8 cellular contexts compared by ENCODE assay signal in genomic region chr11:62171261-62171723, GRCh38. TPM values are rescaled to one million over a fixed set of nuclear protein-coding genes. Genes with fewer than 3 reads are reported as not detected.
A peak's percentile ranks its signal among the peaks of the same experiment; 100 is the strongest.
DNase-seq lines count a peak whose midpoint lies in the region; ATAC-seq and TF ChIP-seq lines count a peak whose summit lies in the region.

No MANE protein-coding gene starts in this region.

- peaks cover 0 to 39% (median 18%) of the 10 kb centered on the region in 7 donors for H3K27me3 ChIP-seq in heart right ventricle

- peaks cover 3% of the 10 kb centered on the region for H3K4me1 Mint-ChIP-seq in activated naive CD8-positive, alpha-beta T cell treated with anti-CD3 and anti-CD28 coated beads, Interleukin-2, amount 50 U/mL, for 24 hours

- peak; percentile 72 for ATAC-seq in activated naive CD8-positive, alpha-beta T cell treated with anti-CD3 and anti-CD28 coated beads, Interleukin-2, amount 50 U/mL, for 24 hours
- ATAC-seq in heart right ventricle = peak; percentile 46 to 89 (median 80)
- ATAC-seq in GM21723 (IDR thresholded peaks at IDR 0.05; ENCODE audit: unreplicated experiment) = no peak
- ATAC-seq in GM18873 (IDR thresholded peaks at IDR 0.05; ENCODE audit: low FRiP score, unreplicated experiment) = no peak

- no peaks in the 10 kb centered on the region for H3K36me3 Mint-ChIP-seq in activated naive CD8-positive, alpha-beta T cell treated with anti-CD3 and anti-CD28 coated beads, Interleukin-2, amount 50 U/mL, for 24 hours (ENCODE audit: low read depth)

- no peak overlapping the region for H3K4me3 Mint-ChIP-seq in activated naive CD8-positive, alpha-beta T cell treated with anti-CD3 and anti-CD28 coated beads, Interleukin-2, amount 50 U/mL, for 24 hours

- peaks cover 29% of the 10 kb centered on the region for H3K27me3 Mint-ChIP-seq in activated naive CD8-positive, alpha-beta T cell treated with anti-CD3 and anti-CD28 coated beads, Interleukin-2, amount 50 U/mL, for 24 hours

- peak overlapping the region in 5 of 10 donors; percentile 39 to 58 (median 47) for H3K27ac ChIP-seq in heart right ventricle

- no peak overlapping the region for H3K27ac Mint-ChIP-seq in activated naive CD8-positive, alpha-beta T cell treated with anti-CD3 and anti-CD28 coated beads, Interleukin-2, amount 50 U/mL, for 24 hours

- peaks cover 0 to 26% (median 7%) of the 10 kb centered on the region in 9 donors for H3K4me1 ChIP-seq in heart right ventricle

- H3K9me3 ChIP-seq in heart right ventricle = peaks cover 0 to 6% (median 0%) of the 10 kb centered on the region in 11 donors

- peak overlapping the region in 2 of 10 donors; percentile 18 to 21 for H3K4me3 ChIP-seq in heart right ventricle

- no peaks in the 10 kb centered on the region for H3K9me3 Mint-ChIP-seq in activated naive CD8-positive, alpha-beta T cell treated with anti-CD3 and anti-CD28 coated beads, Interleukin-2, amount 50 U/mL, for 24 hours

- peak; percentile 48 to 82 (median 72) for TF ChIP-seq CTCF in heart right ventricle (IDR thresholded peaks at IDR 0.05)

- peak; percentile 32 for DNase-seq in GM04504 (ENCODE audit: low read depth)
- DNase-seq in NCI-H1436 treated with DMSO at 0.1 percent for 48 hours (lab: John Stamatoyannopoulos, UW) = peak; percentile 40
- DNase-seq in SW480 (ENCODE audit: low spot score) = peak; percentile 87
- peak; percentile 77 for DNase-seq in activated naive CD8-positive, alpha-beta T cell treated with anti-CD3 and anti-CD28 coated beads, Interleukin-2, amount 50 U/mL, for 24 hours
- DNase-seq in heart right ventricle = peak; percentile 43 to 89
- peak; percentile 84 for DNase-seq in retina

- WGBS in heart right ventricle, 2 donors = 5 to 7% methylated on average over 14 of the region's 14 CpGs

- intact Hi-C loops in heart right ventricle (cut with DNase I) = loop anchor here (1.0 to 10.0 kb wide), 6 partner anchors 140 to 211 kb away; no protein-coding TSS in a partner anchor

- H3K36me3 ChIP-seq in heart right ventricle = no peaks in the 10 kb centered on the region

RNA-seq across cellular contexts. Expression of gene SCGB1D1, which starts 18.7 kb away (rescaled TPM):
- total RNA-seq in heart right ventricle = not detected
- not detected for polyA plus RNA-seq in heart right ventricle

RNA-seq across cellular contexts. Expression of gene SCGB2A1, which starts 37.2 kb away (rescaled TPM):
- total RNA-seq in heart right ventricle = not detected
- polyA plus RNA-seq in heart right ventricle = not detected

RNA-seq across cellular contexts. Expression of gene INCENP, which starts 47.5 kb away (rescaled TPM):
- total RNA-seq in heart right ventricle = 10 to 100 TPM in 8 of 10 donors, 1 to 10 TPM in 2; 8.2 to 20.0 (median 13.4) TPM
- polyA plus RNA-seq in heart right ventricle = 1 to 10 TPM; 2.1 to 2.7 TPM

Comparison
In these comparisons a context has a peak if more than half of its experiments do, and no peak if none do; other contexts are left out.
1. DNase-seq: peak in every context shown above with its lines; median percentile 87 in SW480; 84 in retina; 77 in activated naive CD8-positive, alpha-beta T cell treated with anti-CD3 and anti-CD28 coated beads, Interleukin-2, amount 50 U/mL, for 24 hours; 66 in heart right ventricle; 40 in NCI-H1436 treated with DMSO at 0.1 percent for 48 hours; 32 in GM04504.
2. ATAC-seq: peak in activated naive CD8-positive, alpha-beta T cell treated with anti-CD3 and anti-CD28 coated beads, Interleukin-2, amount 50 U/mL, for 24 hours (single experiment) and heart right ventricle (8 of 8); none in GM21723 (single experiment) and GM18873 (single experiment).